8 cellular contexts compared by ENCODE assay signal in genomic region chr1:225923381-225923691, GRCh38. TPM values are rescaled to one million over a fixed set of nuclear protein-coding genes. Genes with fewer than 3 reads are reported as not detected.
DNase-seq lines count a peak whose midpoint lies in the region; ATAC-seq and TF ChIP-seq lines count a peak whose summit lies in the region.

No MANE protein-coding gene starts in this region.

- no peak for ATAC-seq in activated CD8-positive, alpha-beta T cell treated with anti-CD3 and anti-CD28 coated beads, Interleukin-2, amount 10 ng/mL, durations not matched to agents 7 days and 5 days
- ATAC-seq in stimulated activated effector memory CD8-positive, alpha-beta T cell treated with anti-CD3 and anti-CD28 coated beads, Interleukin-12 subunit alpha, Interleukin-12 subunit beta, amount 100 ng/mL, for 72 hours: no peak
- no peak for ATAC-seq in esophagus mucosa

- H3K4me3 ChIP-seq in HEK293 (ENCODE audit: low read depth, low read length) (peak overlapping the region; percentile 80), iPS DF 6.9 (ENCODE audit: low read length) (peak overlapping the region; percentile 67)

- no peaks in the 10 kb centered on the region for H3K27me3 ChIP-seq in iPS DF 6.9 (ENCODE audit: control insufficient read depth, insufficient read depth, low read length)

- POLR2A ChIA-PET in HEK293 (lab: Yijun Ruan, JAX): interaction anchor here (1.0 to 3.1 kb wide), 18 partner anchors 11 to 567 kb away, joined by 3 to 32 read pairs (median 5); partner anchors contain the start of genes H3-3A, LBR, LEFTY2 and LIN9
- POLR2A ChIA-PET in activated CD8-positive, alpha-beta T cell treated with anti-CD3 and anti-CD28 coated beads, Interleukin-2, amount 10 ng/mL, durations not matched to agents 7 days and 5 days (lab: Charles Lee): interaction anchor here (0.8 to 2.7 kb wide), 15 partner anchors 14 to 455 kb away, joined by 3 to 23 read pairs (median 6); partner anchors contain the start of genes H3-3A, SDE2, SRP9 and TMEM63A

- peaks cover 36% of the 10 kb centered on the region for H3K36me3 Mint-ChIP-seq in activated CD8-positive, alpha-beta T cell treated with anti-CD3 and anti-CD28 coated beads, Interleukin-2, amount 10 ng/mL, durations not matched to agents 7 days and 5 days (ENCODE audit: low read depth)
- H3K36me3 Mint-ChIP-seq in stimulated activated effector memory CD8-positive, alpha-beta T cell treated with anti-CD3 and anti-CD28 coated beads, Interleukin-12 subunit alpha, Interleukin-12 subunit beta, amount 100 ng/mL, for 72 hours: peaks cover 41% of the 10 kb centered on the region

- TF ChIP-seq CTCF in HEK293 (tag by site-specific recombination; IDR thresholded peaks at IDR 0.05): no peak

- peaks cover 59% of the 10 kb centered on the region for H3K4me1 Mint-ChIP-seq in activated CD8-positive, alpha-beta T cell treated with anti-CD3 and anti-CD28 coated beads, Interleukin-2, amount 10 ng/mL, durations not matched to agents 7 days and 5 days (ENCODE audit: low read depth)
- peaks cover 26% of the 10 kb centered on the region for H3K4me1 Mint-ChIP-seq in stimulated activated effector memory CD8-positive, alpha-beta T cell treated with anti-CD3 and anti-CD28 coated beads, Interleukin-12 subunit alpha, Interleukin-12 subunit beta, amount 100 ng/mL, for 72 hours

- H3K27ac Mint-ChIP-seq in activated CD8-positive, alpha-beta T cell treated with anti-CD3 and anti-CD28 coated beads, Interleukin-2, amount 10 ng/mL, durations not matched to agents 7 days and 5 days: peak overlapping the region; percentile 97
- H3K27ac Mint-ChIP-seq in stimulated activated effector memory CD8-positive, alpha-beta T cell treated with anti-CD3 and anti-CD28 coated beads, Interleukin-12 subunit alpha, Interleukin-12 subunit beta, amount 100 ng/mL, for 72 hours: peak overlapping the region; percentile 97

- no CpG with 5 or more reads among the region's 8 CpGs for WGBS in iPS DF 6.9 (ENCODE audit: insufficient coverage, insufficient read length)

- H3K9me3 ChIP-seq in HEK293 (ENCODE audit: control insufficient read depth, insufficient read depth, low read depth, low read length) (no peaks in the 10 kb centered on the region), iPS DF 6.9 (ENCODE audit: control insufficient read depth, insufficient read depth, low read length) (no peaks in the 10 kb centered on the region)

- peak overlapping the region; percentile 88 for H3K27ac ChIP-seq in HEK293 (ENCODE audit: extremely low read depth, low read depth, low read length)
- no peak overlapping the region for H3K27ac ChIP-seq in iPS DF 6.9 (ENCODE audit: low read length)

- H3K36me3 ChIP-seq in HEK293 (ENCODE audit: control insufficient read depth in 2 of 2, insufficient read depth in 1 of 2, low read length in 2 of 2): peaks cover 23 to 45% of the 10 kb centered on the region in 2 experiments
- peaks cover 20% of the 10 kb centered on the region for H3K36me3 ChIP-seq in iPS DF 6.9 (ENCODE audit: control insufficient read depth, insufficient read depth, low read length)

- no peak for DNase-seq in activated CD8-positive, alpha-beta T cell treated with anti-CD3 and anti-CD28 coated beads, Interleukin-2, amount 10 ng/mL, durations not matched to agents 7 days and 5 days
- DNase-seq in iPS DF 6.9 (ENCODE audit: low read depth, low spot score): no peak
- no peak for DNase-seq in stimulated activated effector memory CD8-positive, alpha-beta T cell treated with anti-CD3 and anti-CD28 coated beads, Interleukin-12 subunit alpha, Interleukin-12 subunit beta, amount 100 ng/mL, for 72 hours (ENCODE audit: low spot score in 2 of 2)
- DNase-seq in DMS114 treated with DMSO at 0.1 percent for 48 hours (lab: John Stamatoyannopoulos, UW; ENCODE audit: unreplicated experiment): no peak
- no peak for DNase-seq in midbrain (lab: John Stamatoyannopoulos, UW)
- DNase-seq in ecto neural progenitor cell (ENCODE audit: low spot score): no peak

- peaks cover 11% of the 10 kb centered on the region; the same call in 1 of the 2 replicates for H3K4me1 ChIP-seq in HEK293 (ENCODE audit: control insufficient read depth, insufficient read depth, low read length)
- H3K4me1 ChIP-seq in iPS DF 6.9 (ENCODE audit: control insufficient read depth, insufficient read depth, low read length): no peaks in the 10 kb centered on the region

- CTCF ChIA-PET in HEK293 (lab: Yijun Ruan, JAX): interaction anchor here (0.7 to 1.5 kb wide), 7 partner anchors 11 to 483 kb away, joined by 3 to 7 read pairs (median 6); no protein-coding TSS in a partner anchor
- CTCF ChIA-PET in activated CD8-positive, alpha-beta T cell treated with anti-CD3 and anti-CD28 coated beads, Interleukin-2, amount 10 ng/mL, durations not matched to agents 7 days and 5 days (lab: Charles Lee): interaction anchor here (0.6 to 2.2 kb wide), 8 partner anchors 8 to 146 kb away, joined by 3 to 11 read pairs (median 6); partner anchors contain the start of gene SRP9

- H3K4me3 Mint-ChIP-seq in activated CD8-positive, alpha-beta T cell treated with anti-CD3 and anti-CD28 coated beads, Interleukin-2, amount 10 ng/mL, durations not matched to agents 7 days and 5 days: peak overlapping the region; percentile 97
- peak overlapping the region; percentile 93 for H3K4me3 Mint-ChIP-seq in stimulated activated effector memory CD8-positive, alpha-beta T cell treated with anti-CD3 and anti-CD28 coated beads, Interleukin-12 subunit alpha, Interleukin-12 subunit beta, amount 100 ng/mL, for 72 hours

- H3K27me3 Mint-ChIP-seq in activated CD8-positive, alpha-beta T cell treated with anti-CD3 and anti-CD28 coated beads, Interleukin-2, amount 10 ng/mL, durations not matched to agents 7 days and 5 days (ENCODE audit: low read depth): no peaks in the 10 kb centered on the region

- no peaks in the 10 kb centered on the region for H3K9me3 Mint-ChIP-seq in activated CD8-positive, alpha-beta T cell treated with anti-CD3 and anti-CD28 coated beads, Interleukin-2, amount 10 ng/mL, durations not matched to agents 7 days and 5 days (ENCODE audit: insufficient read depth)
- no peaks in the 10 kb centered on the region for H3K9me3 Mint-ChIP-seq in stimulated activated effector memory CD8-positive, alpha-beta T cell treated with anti-CD3 and anti-CD28 coated beads, Interleukin-12 subunit alpha, Interleukin-12 subunit beta, amount 100 ng/mL, for 72 hours

TF ChIP-seq in HEK293, 187 proteins besides CTCF, POLR2A, EP300 and RAD21 (continues in another document):
- TF ChIP-seq AEBP2 (tag by site-specific recombination; IDR thresholded peaks at IDR 0.05; ENCODE audit: borderline replicate concordance) (0 out of 2 replicates have a peak, but pooled peaks have one; percentile 0), PRDM1 (tag by site-specific recombination; IDR thresholded peaks at IDR 0.05) (no peak), ZNF138 (tag by site-specific recombination; IDR thresholded peaks at IDR 0.05; ENCODE audit: borderline replicate concordance) (0 out of 2 replicates have a peak, but pooled peaks have one; percentile 12), PRDM10 (tag by site-specific recombination; IDR thresholded peaks at IDR 0.05) (no peak)

RNA-seq across cellular contexts. Expression of gene PYCR2, which starts 0.7 kb away (rescaled TPM):
- total RNA-seq in activated CD8-positive, alpha-beta T cell treated with anti-CD3 and anti-CD28 coated beads, Interleukin-2, amount 10 ng/mL, durations not matched to agents 7 days and 5 days: 100 to 1,000 TPM; 122 to 126 TPM
- 25.7 TPM for total RNA-seq in esophagus mucosa

RNA-seq across cellular contexts. Expression of gene LEFTY2, which starts 17.7 kb away (rescaled TPM):
- total RNA-seq in activated CD8-positive, alpha-beta T cell treated with anti-CD3 and anti-CD28 coated beads, Interleukin-2, amount 10 ng/mL, durations not matched to agents 7 days and 5 days: not detected
- total RNA-seq in esophagus mucosa: not detected

RNA-seq across cellular contexts. Expression of gene LEFTY1, which starts 34.4 kb away (rescaled TPM):
- not detected for total RNA-seq in activated CD8-positive, alpha-beta T cell treated with anti-CD3 and anti-CD28 coated beads, Interleukin-2, amount 10 ng/mL, durations not matched to agents 7 days and 5 days
- total RNA-seq in esophagus mucosa: not detected

RNA-seq across cellular contexts. Expression of gene TMEM63A, which starts 41.2 kb away (rescaled TPM):
- 10 to 100 TPM; 83.5 to 85.8 TPM for total RNA-seq in activated CD8-positive, alpha-beta T cell treated with anti-CD3 and anti-CD28 coated beads, Interleukin-2, amount 10 ng/mL, durations not matched to agents 7 days and 5 days
- 23.0 TPM for total RNA-seq in esophagus mucosa
